In genomic region chr11:117621226-117621625, GRCh38 we compare ENCODE assay signal across 1 cellular context.
TF ChIP-seq lines count a peak whose summit lies in the region.

No MANE protein-coding gene starts in this region.

TF ChIP-seq in SK-N-SH, 30 proteins besides CTCF, POLR2A, EP300 and RAD21 (continued from another document):
- TF ChIP-seq MXI1 (IDR thresholded peaks at IDR 0.05; ENCODE audit: low read depth, low read length) (no peak), IRF3 (IDR thresholded peaks at IDR 0.05; ENCODE audit: low read depth, low read length) (no peak), CHD2 (IDR thresholded peaks at IDR 0.05; ENCODE audit: low read length, partially characterized antibody) (no peak), MEF2A (IDR thresholded peaks at IDR 0.05; ENCODE audit: borderline replicate concordance, low read depth) (no peak), RXRA (IDR thresholded peaks at IDR 0.05; ENCODE audit: borderline replicate concordance, low read depth) (no peak)
